10 cellular contexts compared by ENCODE assay signal in the genomic region with DNA sequence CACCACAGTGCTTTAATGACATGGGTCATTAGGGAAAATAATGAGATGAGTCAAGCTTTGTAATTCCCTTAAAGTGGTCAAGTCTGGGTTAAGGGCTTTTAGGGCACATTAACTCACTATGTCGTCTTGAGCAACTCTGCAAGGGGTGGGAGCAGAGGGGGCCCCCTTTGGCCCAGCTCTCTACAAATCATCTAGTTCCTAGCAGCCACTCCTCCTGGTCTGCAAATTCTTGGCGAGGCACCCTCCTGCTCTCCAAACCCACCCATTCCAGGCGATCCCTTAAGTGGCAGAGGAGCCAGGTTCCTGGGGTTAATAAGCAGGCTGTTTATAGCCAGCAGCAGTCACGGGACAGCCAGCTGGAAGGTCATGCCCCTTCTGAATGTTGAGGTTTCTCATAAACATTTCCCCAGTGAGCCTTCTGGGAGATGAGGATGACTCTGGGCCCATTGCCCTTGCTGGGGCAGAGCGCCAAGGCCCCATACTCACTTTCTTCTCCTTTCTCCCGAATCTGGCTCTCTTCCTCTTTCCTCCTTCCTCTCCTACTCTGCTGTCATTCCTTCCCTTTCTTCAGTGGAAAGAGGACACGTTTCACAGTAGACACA. TPM values are rescaled to one million over a fixed set of nuclear protein-coding genes. Genes with fewer than 3 reads are reported as not detected.
DNase-seq lines count a peak whose midpoint lies in the region; ATAC-seq and TF ChIP-seq lines count a peak whose summit lies in the region.
"Had no signal": no experiment of that assay in that cellular context is flagged by ENCODE, and none has a peak within 500 bp of the region (broad histone marks: within the 10 kb centered on the region; RNA-seq: fewer than 3 reads in every experiment).

No MANE protein-coding gene starts in this region.

- no peak overlapping the region for H4K91ac ChIP-seq in H9 (ENCODE audit: insufficient read length, low read depth, low read length)

- H2AFZ ChIP-seq in H9 (ENCODE audit: low read length), result no peak overlapping the region

- H3K9me3 ChIP-seq in tibial artery (no peaks in the 10 kb centered on the region), H9 (ENCODE audit: control insufficient read depth, low read depth, low read length) (no peaks in the 10 kb centered on the region)

- no peak overlapping the region for H3T11ph ChIP-seq in H9 (ENCODE audit: low read length)

- no peaks in the 10 kb centered on the region for H3K79me1 ChIP-seq in H9 (ENCODE audit: insufficient read depth, low read depth, low read length, poor library complexity, severe bottlenecking)

- H3K36me3 Mint-ChIP-seq in H9 (ENCODE audit: insufficient read depth in 1 of 3, low read depth in 3 of 3) (no peaks in the 10 kb centered on the region; a peak in 1 of 7 replicates), endothelial cell (ENCODE audit: low read depth, unreplicated experiment) (no peaks in the 10 kb centered on the region)

- no peak overlapping the region for H2BK15ac ChIP-seq in H9 (ENCODE audit: low read depth, low read length)

- H3K27ac ChIP-seq in tibial artery (peak overlapping the region; percentile 66 to 79), H9 (ENCODE audit: insufficient read length, low read depth, low read length) (no peak overlapping the region)

- no peak overlapping the region for H2BK5ac ChIP-seq in H9 (ENCODE audit: insufficient read length, low read length)

- no peak; the same call in 1 of the 2 replicates for TF ChIP-seq EP300 in Ishikawa (IDR thresholded peaks at IDR 0.05; ENCODE audit: borderline replicate concordance)

- H3K36me3 ChIP-seq in tibial artery, result no peaks in the 10 kb centered on the region

- H3K9me3 Mint-ChIP-seq in H9 (no peaks in the 10 kb centered on the region), endothelial cell (ENCODE audit: unreplicated experiment) (no peaks in the 10 kb centered on the region)
- H3K9me3 Mint-ChIP-seq: activated naive CD8-positive, alpha-beta T cell treated with anti-CD3 and anti-CD28 coated beads, Interleukin-2, amount 50 U/mL, for 24 hours had no signal

- peak overlapping the region in 1 of 2 donors; percentile 28 for H3K4me3 ChIP-seq in tibial artery

- no peak overlapping the region for H2BK20ac ChIP-seq in H9 (ENCODE audit: low read depth, low read length, poor library complexity, severe bottlenecking)

- no peak overlapping the region for H3K4ac ChIP-seq in H9 (ENCODE audit: low read depth, low read length)

- H4K8ac ChIP-seq in H9 (replicated peaks; ENCODE audit: insufficient read length, low read depth, low read length), result no peak overlapping the region

- H3K27ac Mint-ChIP-seq in H9 (0 out of 7 replicates have a peak overlapping the region, but pooled peaks of 1 of the 3 experiments have one; percentile 77), endothelial cell (ENCODE audit: unreplicated experiment) (no peak overlapping the region)
- H3K27ac Mint-ChIP-seq: activated naive CD8-positive, alpha-beta T cell treated with anti-CD3 and anti-CD28 coated beads, Interleukin-2, amount 50 U/mL, for 24 hours had no signal

- H2AK5ac ChIP-seq in H9 (ENCODE audit: insufficient read length, low read length), result no peak overlapping the region

- ATAC-seq in esophagus mucosa (peak; percentile 5), GM18511 (IDR thresholded peaks at IDR 0.05; ENCODE audit: unreplicated experiment) (no peak), HG02852 (IDR thresholded peaks at IDR 0.05; ENCODE audit: unreplicated experiment) (no peak)
- ATAC-seq: activated naive CD8-positive, alpha-beta T cell treated with anti-CD3 and anti-CD28 coated beads, Interleukin-2, amount 50 U/mL, for 24 hours had no signal

- no peak overlapping the region for H3K4me2 ChIP-seq in H9 (ENCODE audit: insufficient read depth, insufficient read length, low read length)

- H3K56ac ChIP-seq in H9 (ENCODE audit: insufficient read length, low read depth, low read length), result no peak overlapping the region

- H3K23ac ChIP-seq in H9 (ENCODE audit: insufficient read length, low read depth, low read length), result no peak overlapping the region

- H3K9ac ChIP-seq in H9 (ENCODE audit: extremely low read depth, insufficient read length, low read length), result no peak overlapping the region

- H3K4me3 Mint-ChIP-seq in H9 (no peak overlapping the region; a peak in 1 of 5 replicates), endothelial cell (ENCODE audit: unreplicated experiment) (no peak overlapping the region)
- H3K4me3 Mint-ChIP-seq: activated naive CD8-positive, alpha-beta T cell treated with anti-CD3 and anti-CD28 coated beads, Interleukin-2, amount 50 U/mL, for 24 hours had no signal

- no peak for TF ChIP-seq RAD21 in Ishikawa (IDR thresholded peaks at IDR 0.05; ENCODE audit: low read depth)

- H4K5ac ChIP-seq in H9 (ENCODE audit: insufficient read length, low read depth, low read length), result no peak overlapping the region

- intact Hi-C loops in tibial artery (cut with DNase I; ENCODE audit: low total_unique reads), result no loop called here

- no peaks in the 10 kb centered on the region for H3K79me2 ChIP-seq in H9 (ENCODE audit: insufficient read depth, low read length)

- H4K20me1 ChIP-seq in H9 (ENCODE audit: control insufficient read depth, insufficient read depth, insufficient read length), result no peaks in the 10 kb centered on the region

- peaks cover 8% of the 10 kb centered on the region for H3K27me3 Mint-ChIP-seq in H9 (ENCODE audit: low read depth)
- H3K27me3 Mint-ChIP-seq in endothelial cell (ENCODE audit: unreplicated experiment), result peaks cover 1% of the 10 kb centered on the region

- WGBS in H9 (ENCODE audit: extremely low coverage, insufficient read length, low lambda C conversion rate), result no CpG with 5 or more reads among the region's 7 CpGs

- H2BK120ac ChIP-seq in H9 (ENCODE audit: low read depth, low read length, poor library complexity, severe bottlenecking), result no peak overlapping the region

- peaks cover 0 to 28% (median 21%) of the 10 kb centered on the region in 4 donors for H3K4me1 ChIP-seq in tibial artery
- no peaks in the 10 kb centered on the region for H3K4me1 ChIP-seq in H9 (ENCODE audit: insufficient read depth, low read length)

- H3K23me2 ChIP-seq in H9 (ENCODE audit: insufficient read length, low read depth, low read length, poor library complexity, severe bottlenecking), result no peaks in the 10 kb centered on the region

- H2BK12ac ChIP-seq in H9 (ENCODE audit: insufficient read length, low read depth, low read length), result no peak overlapping the region

- no peak overlapping the region for H3K14ac ChIP-seq in H9 (ENCODE audit: insufficient read depth, low read length)

- no peak for TF ChIP-seq CTCF in tibial artery (IDR thresholded peaks at IDR 0.05)
- TF ChIP-seq CTCF in H9 (conservative IDR thresholded peaks at IDR 0.05), result no peak
- no peak for TF ChIP-seq CTCF in endothelial cell (IDR thresholded peaks at IDR 0.05; ENCODE audit: unreplicated experiment)

- H3K27me3 ChIP-seq in tibial artery (no peaks in the 10 kb centered on the region), H9 (ENCODE audit: insufficient read depth, low read length) (no peaks in the 10 kb centered on the region)

- H3K4me1 Mint-ChIP-seq in H9 (peaks cover 3% of the 10 kb centered on the region in 2 experiments), endothelial cell (ENCODE audit: unreplicated experiment) (no peaks in the 10 kb centered on the region)
- H3K4me1 Mint-ChIP-seq: activated naive CD8-positive, alpha-beta T cell treated with anti-CD3 and anti-CD28 coated beads, Interleukin-2, amount 50 U/mL, for 24 hours had no signal

- H3K18ac ChIP-seq in H9 (ENCODE audit: insufficient read length, low read depth, low read length), result no peak overlapping the region

- DNase-seq in midbrain (lab: John Stamatoyannopoulos, UW) (peak; percentile 18), tibial artery (peak; percentile 95 to 98), H9 (no peak), endothelial cell (ENCODE audit: low spot score) (no peak)
- DNase-seq: activated naive CD8-positive, alpha-beta T cell treated with anti-CD3 and anti-CD28 coated beads, Interleukin-2, amount 50 U/mL, for 24 hours; H7 had no signal

TF ChIP-seq in Ishikawa, 13 proteins besides CTCF, POLR2A, EP300 and RAD21 (continues in another document):
- TF ChIP-seq YY1 (IDR thresholded peaks at IDR 0.05; ENCODE audit: low read depth), result no peak
- TF ChIP-seq NFIC (IDR thresholded peaks at IDR 0.05), result peak; percentile 54; the same call in 1 of the 2 replicates
- TF ChIP-seq CREB1 (IDR thresholded peaks at IDR 0.05; ENCODE audit: low read depth), result no peak
- TF ChIP-seq TEAD4 (IDR thresholded peaks at IDR 0.05), result peak; percentile 53; the same call in 1 of the 2 replicates
- no peak for TF ChIP-seq TAF1 (IDR thresholded peaks at IDR 0.05; ENCODE audit: low read depth)
- no peak for TF ChIP-seq FOXM1 (IDR thresholded peaks at IDR 0.05; ENCODE audit: borderline replicate concordance, low read depth)
- TF ChIP-seq ZBTB7A (IDR thresholded peaks at IDR 0.05; ENCODE audit: low read depth), result no peak
- peak; percentile 70 for TF ChIP-seq CEBPB (IDR thresholded peaks at IDR 0.05)
- no peak for TF ChIP-seq EGR1 (IDR thresholded peaks at IDR 0.05)
- TF ChIP-seq, protein P1, sequence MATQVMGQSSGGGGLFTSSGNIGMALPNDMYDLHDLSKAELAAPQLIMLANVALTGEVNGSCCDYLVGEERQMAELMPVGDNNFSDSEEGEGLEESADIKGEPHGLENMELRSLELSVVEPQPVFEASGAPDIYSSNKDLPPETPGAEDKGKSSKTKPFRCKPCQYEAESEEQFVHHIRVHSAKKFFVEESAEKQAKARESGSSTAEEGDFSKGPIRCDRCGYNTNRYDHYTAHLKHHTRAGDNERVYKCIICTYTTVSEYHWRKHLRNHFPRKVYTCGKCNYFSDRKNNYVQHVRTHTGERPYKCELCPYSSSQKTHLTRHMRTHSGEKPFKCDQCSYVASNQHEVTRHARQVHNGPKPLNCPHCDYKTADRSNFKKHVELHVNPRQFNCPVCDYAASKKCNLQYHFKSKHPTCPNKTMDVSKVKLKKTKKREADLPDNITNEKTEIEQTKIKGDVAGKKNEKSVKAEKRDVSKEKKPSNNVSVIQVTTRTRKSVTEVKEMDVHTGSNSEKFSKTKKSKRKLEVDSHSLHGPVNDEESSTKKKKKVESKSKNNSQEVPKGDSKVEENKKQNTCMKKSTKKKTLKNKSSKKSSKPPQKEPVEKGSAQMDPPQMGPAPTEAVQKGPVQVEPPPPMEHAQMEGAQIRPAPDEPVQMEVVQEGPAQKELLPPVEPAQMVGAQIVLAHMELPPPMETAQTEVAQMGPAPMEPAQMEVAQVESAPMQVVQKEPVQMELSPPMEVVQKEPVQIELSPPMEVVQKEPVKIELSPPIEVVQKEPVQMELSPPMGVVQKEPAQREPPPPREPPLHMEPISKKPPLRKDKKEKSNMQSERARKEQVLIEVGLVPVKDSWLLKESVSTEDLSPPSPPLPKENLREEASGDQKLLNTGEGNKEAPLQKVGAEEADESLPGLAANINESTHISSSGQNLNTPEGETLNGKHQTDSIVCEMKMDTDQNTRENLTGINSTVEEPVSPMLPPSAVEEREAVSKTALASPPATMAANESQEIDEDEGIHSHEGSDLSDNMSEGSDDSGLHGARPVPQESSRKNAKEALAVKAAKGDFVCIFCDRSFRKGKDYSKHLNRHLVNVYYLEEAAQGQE (IDR thresholded peaks at IDR 0.05; ENCODE audit: low read depth), result no peak

RNA-seq across cellular contexts. Expression of a gene that starts 14.3 kb away (rescaled TPM):
- total RNA-seq in esophagus mucosa, result 125 TPM
- 20.4 and 20.9 TPM in 2 replicates for total RNA-seq in H9 (2021)
- total RNA-seq in endothelial cell (ENCODE audit: unreplicated experiment), result 32.5 TPM

Comparison
In these comparisons a context has a peak if more than half of its experiments do, and no peak if none do; other contexts are left out.
1. DNase-seq: peak in midbrain (single experiment) and tibial artery (2 of 2); none in H9 (single experiment) and endothelial cell (single experiment).